In genomic region chr13:36341718-36342117, GRCh38 we compare ENCODE assay signal across 21 cellular contexts. TPM values are rescaled to one million over a fixed set of nuclear protein-coding genes. Genes with fewer than 3 reads are reported as not detected.
DNase-seq lines count a peak whose midpoint lies in the region; ATAC-seq and TF ChIP-seq lines count a peak whose summit lies in the region.
"Had no signal": no experiment of that assay in that cellular context is flagged by ENCODE, and none has a peak within 500 bp of the region (broad histone marks: within the 10 kb centered on the region; RNA-seq: fewer than 3 reads in every experiment).

No MANE protein-coding gene starts in this region.

- H3K9me3 ChIP-seq in GM23248 (ENCODE audit: low read depth) (no peaks in the 10 kb centered on the region), PC-3 (ENCODE audit: low read length) (no peaks in the 10 kb centered on the region), mammary epithelial cell (replicated peaks; ENCODE audit: insufficient read depth, low read length) (no peaks in the 10 kb centered on the region), left ventricle myocardium inferior (replicated peaks) (no peaks in the 10 kb centered on the region)
- no peaks in the 10 kb centered on the region for H3K9me3 ChIP-seq in CD8-positive, alpha-beta T cell (ENCODE audit: low read length)
- H3K9me3 ChIP-seq: SJSA1, transverse colon had no signal

- 5 to 24% methylated on average over 1 of the region's 1 CpG for WGBS in GM23248 (ENCODE audit: low coverage in 1 of 2, low lambda C conversion rate in 2 of 2, missing lambda C conversion rate in 2 of 2), 2 experiments
- 0% methylated on average over 1 of the region's 1 CpG for WGBS in mammary epithelial cell (ENCODE audit: low coverage, missing lambda C conversion rate)

- H3K9me3 Mint-ChIP-seq in CD8-positive, alpha-beta T cell: no peaks in the 10 kb centered on the region
- H3K9me3 Mint-ChIP-seq: nephron progenitor cell had no signal

- H3K36me3 Mint-ChIP-seq in CD8-positive, alpha-beta T cell: peaks cover 15% of the 10 kb centered on the region

- H3K4me1 ChIP-seq in GM23248 (ENCODE audit: insufficient read depth) (peaks cover 36% of the 10 kb centered on the region), PC-3 (ENCODE audit: insufficient read depth, low read length) (no peaks in the 10 kb centered on the region), mammary epithelial cell (ENCODE audit: insufficient read depth, low read length) (peaks cover 30% of the 10 kb centered on the region), left ventricle myocardium inferior (peaks cover 73% of the 10 kb centered on the region)
- peaks cover 12% of the 10 kb centered on the region for H3K4me1 ChIP-seq in CD8-positive, alpha-beta T cell (ENCODE audit: insufficient read depth, low read length)

- no peak overlapping the region for H3K9ac ChIP-seq in GM23248
- no peak overlapping the region for H3K9ac ChIP-seq in PC-3 (ENCODE audit: low read length)
- no peak overlapping the region for H3K9ac ChIP-seq in mammary epithelial cell (ENCODE audit: insufficient read depth, low read length)

- H3K4me3 Mint-ChIP-seq in CD8-positive, alpha-beta T cell: no peak overlapping the region
- H3K4me3 Mint-ChIP-seq: activated CD4-positive, alpha-beta T cell treated with anti-CD3 and anti-CD28 coated beads for 36 hours; nephron progenitor cell; stimulated activated naive B cell treated with anti-CD40 and anti-IgM and Interleukin-4, amounts not matched to agents 10 μg/mL and 1 μg/mL and 100 μg/mL, for 72 hours had no signal

- H3K4me2 ChIP-seq in GM23248 (ENCODE audit: unreplicated experiment) (peak overlapping the region; percentile 23), PC-3 (ENCODE audit: low read length) (no peak overlapping the region), mammary epithelial cell (ENCODE audit: insufficient read depth, low read depth, low read length) (peak overlapping the region; percentile 58)

- POLR2A ChIA-PET in PC-3 (lab: Charles Lee; ENCODE audit: unreplicated experiment): no interaction called here
- POLR2A ChIA-PET in CD8-positive, alpha-beta T cell (lab: Charles Lee): no interaction called here

- CTCF ChIA-PET in PC-3 (lab: Charles Lee): no interaction called here
- CTCF ChIA-PET in mammary epithelial cell (lab: Charles Lee; ENCODE audit: low non-redundant PET): no interaction called here
- CTCF ChIA-PET in CD8-positive, alpha-beta T cell (lab: Charles Lee): no interaction called here

- H3K9me2 ChIP-seq in GM23248 (ENCODE audit: insufficient read depth) (no peaks in the 10 kb centered on the region), PC-3 (replicated peaks; ENCODE audit: low read length) (no peaks in the 10 kb centered on the region)

- H3K79me2 ChIP-seq in GM23248 (ENCODE audit: insufficient read depth) (peaks cover 86% of the 10 kb centered on the region), PC-3 (ENCODE audit: low read length) (peaks cover 53% of the 10 kb centered on the region), mammary epithelial cell (ENCODE audit: insufficient read depth, low read length) (peaks cover 94% of the 10 kb centered on the region)

- in situ Hi-C loops in GM23248 (cut with MboI) (no loop called here), mammary epithelial cell (cut with MboI; ENCODE audit: low sequenced_read_pairs in 2 of 2) (loop anchor here (25.0 kb wide), 1 partner anchor 646 kb away; the partner anchor contains the start of gene ALG5 (in 2 of the 2))

- intact Hi-C loops in PC-3 (cut with micrococcal nuclease): no loop called here
- intact Hi-C loops in mammary epithelial cell (cut with micrococcal nuclease): loop anchor here (5.0 to 10.0 kb wide), 2 partner anchors 44 to 483 kb away; partner anchors contain the start of gene CCDC169
- intact Hi-C loops in CD8-positive, alpha-beta T cell (cut with DNase I, micrococcal nuclease): no loop called here
- intact Hi-C loops in left ventricle myocardium inferior (cut with micrococcal nuclease): no loop called here

- peaks cover 2% of the 10 kb centered on the region for H3K27me3 Mint-ChIP-seq in CD8-positive, alpha-beta T cell (ENCODE audit: low read depth)
- H3K27me3 Mint-ChIP-seq: stimulated activated naive B cell treated with anti-CD40 and anti-IgM and Interleukin-4, amounts not matched to agents 10 μg/mL and 1 μg/mL and 100 μg/mL, for 72 hours had no signal

- BruUV-seq in PC-3 (replicated peaks; lab: Mats Ljungman, UMichigan) (no TSS peak), mammary epithelial cell (replicated peaks; lab: Mats Ljungman, UMichigan) (no TSS peak)

- H3K27ac ChIP-seq in GM23248 (peak overlapping the region; percentile 8), PC-3 (ENCODE audit: low read length) (no peak overlapping the region), mammary epithelial cell (ENCODE audit: insufficient read depth, low read depth, low read length) (peak overlapping the region; percentile 29), left ventricle myocardium inferior (replicated peaks) (no peak overlapping the region)
- H3K27ac ChIP-seq in CD8-positive, alpha-beta T cell (ENCODE audit: low read depth, low read length): no peak overlapping the region
- H3K27ac ChIP-seq: coronary artery, SJSA1, transverse colon had no signal

- peaks cover 49% of the 10 kb centered on the region for H3K4me1 Mint-ChIP-seq in CD8-positive, alpha-beta T cell (ENCODE audit: low read depth)

- H3K4me3 ChIP-seq in GM23248 (0 out of 2 replicates have a peak overlapping the region, but pooled peaks have one; percentile 1), PC-3 (ENCODE audit: low read length) (no peak overlapping the region), mammary epithelial cell (replicated peaks in 1 of 3; ENCODE audit: insufficient read depth in 1 of 3, low read depth in 2 of 3, low read length in 3 of 3) (no peak overlapping the region), left ventricle myocardium inferior (no peak overlapping the region)
- no peak overlapping the region for H3K4me3 ChIP-seq in CD8-positive, alpha-beta T cell (ENCODE audit: low read depth, low read length)
- H3K4me3 ChIP-seq: coronary artery, SJSA1, transverse colon had no signal

- dilution Hi-C loops in mammary epithelial cell (cut with HindIII; ENCODE audit: low sequenced_read_pairs): no loop called here

- no peak for ATAC-seq in PC-3
- no peak for ATAC-seq in CD8-positive, alpha-beta T cell
- ATAC-seq in HG02763 (IDR thresholded peaks at IDR 0.05; ENCODE audit: unreplicated experiment): no peak
- ATAC-seq: activated CD4-positive, alpha-beta T cell treated with anti-CD3 and anti-CD28 coated beads for 36 hours; stimulated activated naive B cell treated with anti-CD40 and anti-IgM and Interleukin-4, amounts not matched to agents 10 μg/mL and 1 μg/mL and 100 μg/mL, for 72 hours had no signal

- peaks cover 5% of the 10 kb centered on the region; the same call in 1 of the 2 replicates for H4K20me1 ChIP-seq in GM23248 (ENCODE audit: insufficient read depth)
- no peaks in the 10 kb centered on the region for H4K20me1 ChIP-seq in PC-3 (ENCODE audit: low read length)
- no peaks in the 10 kb centered on the region for H4K20me1 ChIP-seq in mammary epithelial cell (ENCODE audit: insufficient read depth, low read length)

- no peak overlapping the region for H3K27ac Mint-ChIP-seq in CD8-positive, alpha-beta T cell
- H3K27ac Mint-ChIP-seq: activated CD4-positive, alpha-beta T cell treated with anti-CD3 and anti-CD28 coated beads for 36 hours; nephron progenitor cell; stimulated activated naive B cell treated with anti-CD40 and anti-IgM and Interleukin-4, amounts not matched to agents 10 μg/mL and 1 μg/mL and 100 μg/mL, for 72 hours had no signal

- H2AFZ ChIP-seq in GM23248 (no peak overlapping the region), PC-3 (ENCODE audit: low read length) (no peak overlapping the region), mammary epithelial cell (ENCODE audit: low read depth, low read length) (no peak overlapping the region)

- H3K27me3 ChIP-seq in GM23248 (replicated peaks; ENCODE audit: insufficient read depth) (no peaks in the 10 kb centered on the region), PC-3 (ENCODE audit: low read length) (no peaks in the 10 kb centered on the region), mammary epithelial cell (ENCODE audit: insufficient read depth, low read length) (no peaks in the 10 kb centered on the region), left ventricle myocardium inferior (ENCODE audit: low read depth) (no peaks in the 10 kb centered on the region)
- H3K27me3 ChIP-seq in CD8-positive, alpha-beta T cell (ENCODE audit: insufficient read depth, low read length): no peaks in the 10 kb centered on the region
- H3K27me3 ChIP-seq: SJSA1 had no signal

- DNase-seq in GM23248 (peak; percentile 55), PC-3 (peak; percentile 56), mammary epithelial cell (peak; percentile 54), kidney tubule cell (ENCODE audit: low spot score) (peak; percentile 33), NCI-H524 (lab: John Stamatoyannopoulos, UW) (no peak), left ventricle myocardium inferior (no peak)
- DNase-seq in CD8-positive, alpha-beta T cell: no peak
- DNase-seq: activated CD4-positive, alpha-beta T cell treated with anti-CD3 and anti-CD28 coated beads for 36 hours; activated gamma-delta T cell; Calu3; islet precursor cell; mesendoderm; NCI-H1694 treated with DMSO at 0.1 percent for 48 hours; NCI-H446; nephron progenitor cell; stimulated activated naive B cell treated with anti-CD40 and anti-IgM and Interleukin-4, amounts not matched to agents 10 μg/mL and 1 μg/mL and 100 μg/mL, for 72 hours; transverse colon had no signal

- no peaks in the 10 kb centered on the region for H3K36me3 ChIP-seq in GM23248 (ENCODE audit: low read depth)
- no peaks in the 10 kb centered on the region for H3K36me3 ChIP-seq in PC-3 (ENCODE audit: low read depth, low read length)
- H3K36me3 ChIP-seq in mammary epithelial cell (ENCODE audit: insufficient read depth, low read length): no peaks in the 10 kb centered on the region
- H3K36me3 ChIP-seq in CD8-positive, alpha-beta T cell (ENCODE audit: insufficient read depth, low read length): no peaks in the 10 kb centered on the region
- H3K36me3 ChIP-seq in left ventricle myocardium inferior: no peaks in the 10 kb centered on the region
- H3K36me3 ChIP-seq: transverse colon had no signal

- no peak for TF ChIP-seq CTCF in PC-3 (conservative IDR thresholded peaks at IDR 0.05; ENCODE audit: low read depth, low read length)
- TF ChIP-seq CTCF in mammary epithelial cell (conservative IDR thresholded peaks at IDR 0.05 in 1 of 2, IDR thresholded peaks at IDR 0.05 in 1 of 2; ENCODE audit: extremely low read depth in 1 of 2, insufficient read depth in 1 of 2, low read depth in 1 of 2, low read length in 2 of 2): no peak
- no peak for TF ChIP-seq CTCF in CD8-positive, alpha-beta T cell (IDR thresholded peaks at IDR 0.05)
- TF ChIP-seq CTCF in left ventricle myocardium inferior (IDR thresholded peaks at IDR 0.05; ENCODE audit: borderline replicate concordance): no peak

- peaks cover 16% of the 10 kb centered on the region for H3F3A ChIP-seq in GM23248 (ENCODE audit: insufficient read depth)
- H3F3A ChIP-seq in PC-3 (ENCODE audit: low read length, unreplicated experiment): no peaks in the 10 kb centered on the region

RNA-seq across cellular contexts. Expression of gene SPART, which starts 4.5 kb away (rescaled TPM):
- total RNA-seq in GM23248 (2014; rRNA removed; shearing (Covaris generic)): 77.1 and 82.4 TPM in 2 replicates
- polyA plus RNA-seq in GM23248 (2016; fragmentation: Nextera tagmentation; extraction: Ambion mirVana) (66.3 and 72.8 TPM in 2 replicates), mammary epithelial cell (49.2 TPM)
- total RNA-seq in PC-3 (2014; rRNA removed) (15.0 and 23.3 TPM in 2 replicates), mammary epithelial cell (10 to 100 TPM; 53.5 to 56.0 TPM), left ventricle myocardium inferior (32.7 TPM)
- polyA minus RNA-seq in mammary epithelial cell: 21.8 TPM
- 10 to 100 TPM; 16.2 to 20.1 TPM for total RNA-seq in CD8-positive, alpha-beta T cell
- total RNA-seq: Calu3 had no signal

RNA-seq across cellular contexts. Expression of gene CCDC169, which starts 44.1 kb away (rescaled TPM):
- 0.22 and 0.25 TPM in 2 replicates for total RNA-seq in GM23248 (2014; rRNA removed; shearing (Covaris generic))
- polyA plus RNA-seq in GM23248 (2016; fragmentation: Nextera tagmentation; extraction: Ambion mirVana): 0.63 and 0.79 TPM in 2 replicates
- 0.69 and 6.5 TPM in 2 replicates for total RNA-seq in PC-3 (2014; rRNA removed)
- under 1 TPM; 0.83 to 0.89 TPM for total RNA-seq in mammary epithelial cell
- polyA plus RNA-seq in mammary epithelial cell: 0.31 TPM
- polyA minus RNA-seq in mammary epithelial cell: not detected
- not detected for total RNA-seq in CD8-positive, alpha-beta T cell
- total RNA-seq in left ventricle myocardium inferior: 0.69 TPM
- total RNA-seq: Calu3, G401 had no signal

Comparison
In these comparisons a context has a peak if more than half of its experiments do, and no peak if none do; other contexts are left out.
1. DNase-seq: peak in GM23248 (single experiment), PC-3 (single experiment), mammary epithelial cell (single experiment) and kidney tubule cell (single experiment); none in NCI-H524 (0 of 2), CD8-positive, alpha-beta T cell (0 of 7) and left ventricle myocardium inferior (single experiment).
2. H3K27ac ChIP-seq: peak in GM23248 (single experiment) and mammary epithelial cell (single experiment); none in PC-3 (single experiment), CD8-positive, alpha-beta T cell (single experiment) and left ventricle myocardium inferior (single experiment).